Comparison of ENCODE assay signal across 2 cellular contexts in the genomic region with DNA sequence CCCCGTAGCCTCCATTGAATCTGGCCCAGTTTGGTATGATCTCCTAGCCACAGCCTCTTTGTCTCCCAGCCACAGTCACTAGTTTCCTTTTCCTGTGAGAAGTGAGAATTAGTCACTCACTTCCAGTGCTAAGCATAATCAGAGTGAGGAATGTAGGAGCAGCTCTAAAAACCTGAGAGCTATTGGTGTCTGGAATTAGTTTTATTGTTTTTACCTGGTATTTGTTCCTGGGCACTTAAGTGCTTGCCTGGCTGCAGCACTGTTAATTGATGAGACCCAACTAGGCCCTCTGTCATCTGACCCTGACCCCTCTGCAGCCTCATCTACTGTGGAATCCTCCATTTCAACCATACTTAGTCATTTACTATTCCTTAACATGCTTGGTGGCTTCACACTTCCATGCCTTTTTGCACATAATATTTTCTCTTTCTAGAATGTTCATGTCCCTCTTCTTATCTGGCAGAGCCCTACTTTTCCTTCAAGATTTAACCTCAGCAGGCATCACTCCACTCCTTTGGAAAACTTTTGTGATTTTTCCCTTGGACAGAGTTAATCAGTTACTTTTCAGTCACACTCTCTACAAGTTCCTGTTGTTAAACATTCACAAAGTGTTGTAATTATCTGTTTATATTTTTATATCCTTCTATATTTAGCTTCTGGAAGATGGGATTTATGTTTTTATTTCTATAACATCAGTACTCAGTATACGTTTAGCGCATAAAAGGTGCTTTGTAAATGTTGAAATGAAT.
TF ChIP-seq lines count a peak whose summit lies in the region.

No MANE protein-coding gene starts in this region.

TF ChIP-seq in A549, 52 proteins besides CTCF, POLR2A, EP300 and RAD21 (continued from another document):
- TF ChIP-seq, protein P1, sequence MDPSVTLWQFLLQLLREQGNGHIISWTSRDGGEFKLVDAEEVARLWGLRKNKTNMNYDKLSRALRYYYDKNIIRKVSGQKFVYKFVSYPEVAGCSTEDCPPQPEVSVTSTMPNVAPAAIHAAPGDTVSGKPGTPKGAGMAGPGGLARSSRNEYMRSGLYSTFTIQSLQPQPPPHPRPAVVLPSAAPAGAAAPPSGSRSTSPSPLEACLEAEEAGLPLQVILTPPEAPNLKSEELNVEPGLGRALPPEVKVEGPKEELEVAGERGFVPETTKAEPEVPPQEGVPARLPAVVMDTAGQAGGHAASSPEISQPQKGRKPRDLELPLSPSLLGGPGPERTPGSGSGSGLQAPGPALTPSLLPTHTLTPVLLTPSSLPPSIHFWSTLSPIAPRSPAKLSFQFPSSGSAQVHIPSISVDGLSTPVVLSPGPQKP (IDR thresholded peaks at IDR 0.05; ENCODE audit: low read depth, low read length): no peak
- TF ChIP-seq PBX3 (IDR thresholded peaks at IDR 0.05): no peak
- TF ChIP-seq TFCP2L1 (CRISPR knock-in tag; IDR thresholded peaks at IDR 0.05): no peak
- TF ChIP-seq CHD2 (IDR thresholded peaks at IDR 0.05; ENCODE audit: low read length, partially characterized antibody): no peak
- TF ChIP-seq HOXB13 (CRISPR knock-in tag; IDR thresholded peaks at IDR 0.05; ENCODE audit: low read depth): no peak
- no peak for TF ChIP-seq PHF8 (IDR thresholded peaks at IDR 0.05; ENCODE audit: borderline replicate concordance, low read depth)
- no peak for TF ChIP-seq RFX5 (IDR thresholded peaks at IDR 0.05)
- TF ChIP-seq MAZ (IDR thresholded peaks at IDR 0.05; ENCODE audit: borderline replicate concordance, low read depth, low read length): no peak
- no peak for TF ChIP-seq BCL3 (IDR thresholded peaks at IDR 0.05)

TF ChIP-seq in HepG2, 621 proteins besides CTCF, POLR2A, EP300 and RAD21 (continues in another document):
- TF ChIP-seq PRDM10 (CRISPR knock-in tag; IDR thresholded peaks at IDR 0.05; ENCODE audit: low read depth) (no peak), MED8 (CRISPR knock-in tag; IDR thresholded peaks at IDR 0.05; ENCODE audit: insufficient replicate concordance) (no peak), HNRNPLL (IDR thresholded peaks at IDR 0.05; ENCODE audit: low read depth, low read length, poor library complexity, severe bottlenecking) (no peak), ZNF232 (CRISPR knock-in tag; IDR thresholded peaks at IDR 0.05; ENCODE audit: borderline replicate concordance) (no peak), ZNF577 (CRISPR knock-in tag; IDR thresholded peaks at IDR 0.05; ENCODE audit: borderline replicate concordance, low read depth) (no peak), ZMYM2 (CRISPR knock-in tag; IDR thresholded peaks at IDR 0.05) (no peak), HCFC1 (IDR thresholded peaks at IDR 0.05; ENCODE audit: low read depth, low read length) (no peak), ZNF136 (CRISPR knock-in tag; IDR thresholded peaks at IDR 0.05; ENCODE audit: low read depth) (no peak), LCORL (IDR thresholded peaks at IDR 0.05) (no peak), LCORL (CRISPR knock-in tag; IDR thresholded peaks at IDR 0.05) (no peak), NR2F1 (CRISPR knock-in tag; IDR thresholded peaks at IDR 0.05) (peak in 1 of 2 experiments; percentile 67; a peak in 2 of 4 replicates), SOX6 (IDR thresholded peaks at IDR 0.05) (no peak), SOX6 (CRISPR knock-in tag; IDR thresholded peaks at IDR 0.05) (peak; percentile 58), EZH2 (conservative IDR thresholded peaks at IDR 0.05; ENCODE audit: low read depth, low read length) (no peak), FOXP1 (IDR thresholded peaks at IDR 0.05) (no peak), FOXP1 (CRISPR knock-in tag; IDR thresholded peaks at IDR 0.05) (peak; percentile 26; the same call in 1 of the 2 replicates), FLYWCH1 (CRISPR knock-in tag; IDR thresholded peaks at IDR 0.05) (no peak), TBX2 (CRISPR knock-in tag; IDR thresholded peaks at IDR 0.05; ENCODE audit: borderline replicate concordance) (peak; percentile 88), RARA (CRISPR knock-in tag; IDR thresholded peaks at IDR 0.05) (peak; percentile 58), PRPF4 (IDR thresholded peaks at IDR 0.05; ENCODE audit: low read depth, low read length, poor library complexity, severe bottlenecking) (no peak), MAZ (IDR thresholded peaks at IDR 0.05; ENCODE audit: borderline replicate concordance, low read depth, low read length) (no peak), MAZ (CRISPR knock-in tag; IDR thresholded peaks at IDR 0.05; ENCODE audit: low read depth) (no peak), TAF1 (CRISPR knock-in tag; IDR thresholded peaks at IDR 0.05) (no peak), ZKSCAN5 (CRISPR knock-in tag; IDR thresholded peaks at IDR 0.05) (peak; percentile 59; the same call in 1 of the 2 replicates), CBX1 (IDR thresholded peaks at IDR 0.05; ENCODE audit: low read depth) (no peak), TBX3 (IDR thresholded peaks at IDR 0.05; ENCODE audit: borderline replicate concordance) (peak; percentile 30; the same call in 1 of the 2 replicates), HDAC1 (CRISPR knock-in tag; IDR thresholded peaks at IDR 0.05) (0 out of 2 replicates have a peak, but pooled peaks have one; percentile 28), ZNF552 (CRISPR knock-in tag; IDR thresholded peaks at IDR 0.05; ENCODE audit: borderline replicate concordance) (no peak), KLF12 (CRISPR knock-in tag; IDR thresholded peaks at IDR 0.05; ENCODE audit: borderline replicate concordance) (no peak), HHEX (CRISPR knock-in tag; IDR thresholded peaks at IDR 0.05) (no peak), TARDBP (CRISPR knock-in tag; IDR thresholded peaks at IDR 0.05) (peak; percentile 27; the same call in 1 of the 2 replicates), ATF4 (CRISPR knock-in tag; IDR thresholded peaks at IDR 0.05) (peak in 1 of 2 experiments; percentile 34; a peak in 1 of 4 replicates), ZNF792 (CRISPR knock-in tag; IDR thresholded peaks at IDR 0.05) (no peak), HNF1A (IDR thresholded peaks at IDR 0.05; ENCODE audit: low read depth) (peak; percentile 75), HNF1A (CRISPR knock-in tag; IDR thresholded peaks at IDR 0.05; ENCODE audit: borderline replicate concordance) (peak; percentile 59; the same call in 1 of the 2 replicates), AHDC1 (CRISPR knock-in tag; IDR thresholded peaks at IDR 0.05; ENCODE audit: borderline replicate concordance) (peak; percentile 54; the same call in 1 of the 2 replicates)
- TF ChIP-seq, protein P2, sequence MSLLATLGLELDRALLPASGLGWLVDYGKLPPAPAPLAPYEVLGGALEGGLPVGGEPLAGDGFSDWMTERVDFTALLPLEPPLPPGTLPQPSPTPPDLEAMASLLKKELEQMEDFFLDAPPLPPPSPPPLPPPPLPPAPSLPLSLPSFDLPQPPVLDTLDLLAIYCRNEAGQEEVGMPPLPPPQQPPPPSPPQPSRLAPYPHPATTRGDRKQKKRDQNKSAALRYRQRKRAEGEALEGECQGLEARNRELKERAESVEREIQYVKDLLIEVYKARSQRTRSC (CRISPR knock-in tag; IDR thresholded peaks at IDR 0.05; ENCODE audit: low read depth): no peak
